Comparison of ENCODE assay signal across 9 cellular contexts in genomic region chr2:157444643-157445040, GRCh38. TPM values are rescaled to one million over a fixed set of nuclear protein-coding genes. Genes with fewer than 3 reads are reported as not detected.
DNase-seq lines count a peak whose midpoint lies in the region; ATAC-seq lines count a peak whose summit lies in the region.
"Had no signal": no experiment of that assay in that cellular context is flagged by ENCODE, and none has a peak within 500 bp of the region (broad histone marks: within the 10 kb centered on the region; RNA-seq: fewer than 3 reads in every experiment).

No MANE protein-coding gene starts in this region.

- peaks cover 54% of the 10 kb centered on the region for H3K4me1 Mint-ChIP-seq in activated CD4-positive, alpha-beta T cell treated with anti-CD3 and anti-CD28 coated beads, Interleukin-2, amount 10 ng/mL, durations not matched to agents 24 days and 14 days
- H3K4me1 Mint-ChIP-seq in activated T-helper 1 cell treated with anti-CD3 and anti-CD28 coated beads, Interleukin-12 subunit alpha, Interleukin-12 subunit beta, Interleukin-2, Interleukin-4 antibody, amounts not matched to agents 30 ng/mL and 10 ng/mL and 1 ng/mL, durations not matched to agents 14 hours and 24 hours and 36 hours (ENCODE audit: low read depth), result peaks cover 61% of the 10 kb centered on the region

- no peaks in the 10 kb centered on the region for H3K9me3 Mint-ChIP-seq in activated CD4-positive, alpha-beta T cell treated with anti-CD3 and anti-CD28 coated beads, Interleukin-2, amount 10 ng/mL, durations not matched to agents 24 days and 14 days
- no peaks in the 10 kb centered on the region for H3K9me3 Mint-ChIP-seq in activated T-helper 1 cell treated with anti-CD3 and anti-CD28 coated beads, Interleukin-12 subunit alpha, Interleukin-12 subunit beta, Interleukin-2, Interleukin-4 antibody, amounts not matched to agents 30 ng/mL and 10 ng/mL and 1 ng/mL, durations not matched to agents 14 hours and 24 hours and 36 hours

- H3K36me3 Mint-ChIP-seq in activated CD4-positive, alpha-beta T cell treated with anti-CD3 and anti-CD28 coated beads, Interleukin-2, amount 10 ng/mL, durations not matched to agents 24 days and 14 days (ENCODE audit: low read depth), result peaks cover 41% of the 10 kb centered on the region
- H3K36me3 Mint-ChIP-seq in activated T-helper 1 cell treated with anti-CD3 and anti-CD28 coated beads, Interleukin-12 subunit alpha, Interleukin-12 subunit beta, Interleukin-2, Interleukin-4 antibody, amounts not matched to agents 30 ng/mL and 10 ng/mL and 1 ng/mL, durations not matched to agents 14 hours and 24 hours and 36 hours (ENCODE audit: low read depth), result peaks cover 40% of the 10 kb centered on the region

- no peaks in the 10 kb centered on the region for H3K27me3 Mint-ChIP-seq in activated CD4-positive, alpha-beta T cell treated with anti-CD3 and anti-CD28 coated beads, Interleukin-2, amount 10 ng/mL, durations not matched to agents 24 days and 14 days
- H3K27me3 Mint-ChIP-seq in activated T-helper 1 cell treated with anti-CD3 and anti-CD28 coated beads, Interleukin-12 subunit alpha, Interleukin-12 subunit beta, Interleukin-2, Interleukin-4 antibody, amounts not matched to agents 30 ng/mL and 10 ng/mL and 1 ng/mL, durations not matched to agents 14 hours and 24 hours and 36 hours (ENCODE audit: insufficient read depth), result no peaks in the 10 kb centered on the region

- H3K4me3 Mint-ChIP-seq in activated CD4-positive, alpha-beta T cell treated with anti-CD3 and anti-CD28 coated beads, Interleukin-2, amount 10 ng/mL, durations not matched to agents 24 days and 14 days, result peak overlapping the region; percentile 92
- peak overlapping the region; percentile 98 for H3K4me3 Mint-ChIP-seq in activated T-helper 1 cell treated with anti-CD3 and anti-CD28 coated beads, Interleukin-12 subunit alpha, Interleukin-12 subunit beta, Interleukin-2, Interleukin-4 antibody, amounts not matched to agents 30 ng/mL and 10 ng/mL and 1 ng/mL, durations not matched to agents 14 hours and 24 hours and 36 hours

- H3K27ac Mint-ChIP-seq in activated CD4-positive, alpha-beta T cell treated with anti-CD3 and anti-CD28 coated beads, Interleukin-2, amount 10 ng/mL, durations not matched to agents 24 days and 14 days, result peak overlapping the region; percentile 97
- H3K27ac Mint-ChIP-seq in activated T-helper 1 cell treated with anti-CD3 and anti-CD28 coated beads, Interleukin-12 subunit alpha, Interleukin-12 subunit beta, Interleukin-2, Interleukin-4 antibody, amounts not matched to agents 30 ng/mL and 10 ng/mL and 1 ng/mL, durations not matched to agents 14 hours and 24 hours and 36 hours, result peak overlapping the region; percentile 99

- intact Hi-C loops in activated CD4-positive, alpha-beta T cell treated with anti-CD3 and anti-CD28 coated beads, Interleukin-2, amount 10 ng/mL, durations not matched to agents 24 days and 14 days (cut with micrococcal nuclease), result loop anchor here (1.0 to 5.0 kb wide), 8 partner anchors 9 to 1102 kb away; partner anchors contain the start of gene ACVR1C
- intact Hi-C loops in activated T-helper 1 cell treated with anti-CD3 and anti-CD28 coated beads, Interleukin-12 subunit alpha, Interleukin-12 subunit beta, Interleukin-2, Interleukin-4 antibody, amounts not matched to agents 30 ng/mL and 10 ng/mL and 1 ng/mL, durations not matched to agents 14 hours and 24 hours and 36 hours (cut with micrococcal nuclease), result loop anchor here (1.0 to 10.0 kb wide), 12 partner anchors 9 to 1102 kb away; partner anchors contain the start of gene ACVR1

- DNase-seq in activated CD4-positive, alpha-beta T cell treated with anti-CD3 and anti-CD28 coated beads, Interleukin-2, amount 10 ng/mL, durations not matched to agents 24 days and 14 days, result peak; percentile 84
- no peak for DNase-seq in activated CD4-positive, alpha-beta T cell treated with anti-CD3 and anti-CD28 coated beads, Interleukin-2, amount 50 U/mL, for 4 hours
- no peak for DNase-seq in activated T-helper 1 cell treated with anti-CD3 and anti-CD28 coated beads, Interleukin-12 subunit alpha, Interleukin-12 subunit beta, Interleukin-2, Interleukin-4 antibody, amounts not matched to agents 30 ng/mL and 10 ng/mL and 1 ng/mL, durations not matched to agents 14 hours and 24 hours and 36 hours (ENCODE audit: low spot score)
- DNase-seq in stimulated activated naive CD8-positive, alpha-beta T cell treated with anti-CD3 and anti-CD28 coated beads, Interleukin-15, Interleukin-2, amounts not matched to agents 100 U/mL and 50 U/mL, for 24 hours, result peak; percentile 66
- DNase-seq in NCI-H2196 (lab: John Stamatoyannopoulos, UW; ENCODE audit: unreplicated experiment) (no peak), AG20443 (ENCODE audit: low spot score) (no peak), ecto neural progenitor cell (ENCODE audit: low spot score) (no peak)
- DNase-seq: H7 had no signal

- peak; percentile 37 for ATAC-seq in HG02763 (IDR thresholded peaks at IDR 0.05; ENCODE audit: unreplicated experiment)
- ATAC-seq in stimulated activated naive CD8-positive, alpha-beta T cell treated with anti-CD3 and anti-CD28 coated beads, Interleukin-15, Interleukin-2, amounts not matched to agents 100 U/mL and 50 U/mL, for 24 hours, result peak; percentile 48

RNA-seq across cellular contexts. Expression of gene CYTIP, which starts 0.8 kb away (rescaled TPM):
- 320 and 321 TPM in 2 replicates for total RNA-seq in activated CD4-positive, alpha-beta T cell treated with anti-CD3 and anti-CD28 coated beads, Interleukin-2, amount 10 ng/mL, durations not matched to agents 24 days and 14 days
- total RNA-seq in activated T-helper 1 cell treated with anti-CD3 and anti-CD28 coated beads, Interleukin-12 subunit alpha, Interleukin-12 subunit beta, Interleukin-2, Interleukin-4 antibody, amounts not matched to agents 30 ng/mL and 10 ng/mL and 1 ng/mL, durations not matched to agents 14 hours and 24 hours and 36 hours, result 296 and 302 TPM in 2 replicates

Comparison
In these comparisons a context has a peak if more than half of its experiments do, and no peak if none do; other contexts are left out.
1. DNase-seq: peak in activated CD4-positive, alpha-beta T cell treated with anti-CD3 and anti-CD28 coated beads, Interleukin-2, amount 10 ng/mL, durations not matched to agents 24 days and 14 days (single experiment) and stimulated activated naive CD8-positive, alpha-beta T cell treated with anti-CD3 and anti-CD28 coated beads, Interleukin-15, Interleukin-2, amounts not matched to agents 100 U/mL and 50 U/mL, for 24 hours (single experiment); none in activated CD4-positive, alpha-beta T cell treated with anti-CD3 and anti-CD28 coated beads, Interleukin-2, amount 50 U/mL, for 4 hours (0 of 2), activated T-helper 1 cell treated with anti-CD3 and anti-CD28 coated beads, Interleukin-12 subunit alpha, Interleukin-12 subunit beta, Interleukin-2, Interleukin-4 antibody, amounts not matched to agents 30 ng/mL and 10 ng/mL and 1 ng/mL, durations not matched to agents 14 hours and 24 hours and 36 hours (single experiment), NCI-H2196 (single experiment), AG20443 (single experiment) and ecto neural progenitor cell (single experiment).